1 cellular context compared by ENCODE assay signal in the genomic region with DNA sequence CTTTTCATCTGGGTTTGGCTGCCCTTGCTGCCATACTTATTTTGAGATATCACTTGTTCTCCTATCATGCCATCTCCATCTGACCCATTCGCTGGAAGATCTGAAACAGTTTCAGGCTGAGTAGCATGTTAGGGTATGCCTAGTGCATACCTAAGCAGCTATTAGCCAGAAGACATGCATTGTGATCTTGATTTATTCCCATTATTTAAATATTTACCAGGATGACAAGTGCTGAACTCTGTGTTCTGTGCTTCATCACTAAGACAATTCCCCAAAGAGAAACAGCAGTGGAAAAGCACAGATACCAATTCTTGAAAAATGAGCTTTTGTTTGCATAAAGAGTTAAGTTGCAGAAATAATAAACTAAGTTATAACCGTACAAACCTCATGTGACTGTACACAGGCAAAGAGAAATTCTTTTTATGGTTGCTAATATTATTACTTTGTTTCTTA.
TF ChIP-seq lines count a peak whose summit lies in the region.

No MANE protein-coding gene starts in this region.

TF ChIP-seq in GM23338, 12 proteins besides CTCF, POLR2A, EP300 and RAD21 (continued from another document):
- TF ChIP-seq, protein P1, sequence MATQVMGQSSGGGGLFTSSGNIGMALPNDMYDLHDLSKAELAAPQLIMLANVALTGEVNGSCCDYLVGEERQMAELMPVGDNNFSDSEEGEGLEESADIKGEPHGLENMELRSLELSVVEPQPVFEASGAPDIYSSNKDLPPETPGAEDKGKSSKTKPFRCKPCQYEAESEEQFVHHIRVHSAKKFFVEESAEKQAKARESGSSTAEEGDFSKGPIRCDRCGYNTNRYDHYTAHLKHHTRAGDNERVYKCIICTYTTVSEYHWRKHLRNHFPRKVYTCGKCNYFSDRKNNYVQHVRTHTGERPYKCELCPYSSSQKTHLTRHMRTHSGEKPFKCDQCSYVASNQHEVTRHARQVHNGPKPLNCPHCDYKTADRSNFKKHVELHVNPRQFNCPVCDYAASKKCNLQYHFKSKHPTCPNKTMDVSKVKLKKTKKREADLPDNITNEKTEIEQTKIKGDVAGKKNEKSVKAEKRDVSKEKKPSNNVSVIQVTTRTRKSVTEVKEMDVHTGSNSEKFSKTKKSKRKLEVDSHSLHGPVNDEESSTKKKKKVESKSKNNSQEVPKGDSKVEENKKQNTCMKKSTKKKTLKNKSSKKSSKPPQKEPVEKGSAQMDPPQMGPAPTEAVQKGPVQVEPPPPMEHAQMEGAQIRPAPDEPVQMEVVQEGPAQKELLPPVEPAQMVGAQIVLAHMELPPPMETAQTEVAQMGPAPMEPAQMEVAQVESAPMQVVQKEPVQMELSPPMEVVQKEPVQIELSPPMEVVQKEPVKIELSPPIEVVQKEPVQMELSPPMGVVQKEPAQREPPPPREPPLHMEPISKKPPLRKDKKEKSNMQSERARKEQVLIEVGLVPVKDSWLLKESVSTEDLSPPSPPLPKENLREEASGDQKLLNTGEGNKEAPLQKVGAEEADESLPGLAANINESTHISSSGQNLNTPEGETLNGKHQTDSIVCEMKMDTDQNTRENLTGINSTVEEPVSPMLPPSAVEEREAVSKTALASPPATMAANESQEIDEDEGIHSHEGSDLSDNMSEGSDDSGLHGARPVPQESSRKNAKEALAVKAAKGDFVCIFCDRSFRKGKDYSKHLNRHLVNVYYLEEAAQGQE (IDR thresholded peaks at IDR 0.05; ENCODE audit: unreplicated experiment), result no peak
- TF ChIP-seq, protein P2, sequence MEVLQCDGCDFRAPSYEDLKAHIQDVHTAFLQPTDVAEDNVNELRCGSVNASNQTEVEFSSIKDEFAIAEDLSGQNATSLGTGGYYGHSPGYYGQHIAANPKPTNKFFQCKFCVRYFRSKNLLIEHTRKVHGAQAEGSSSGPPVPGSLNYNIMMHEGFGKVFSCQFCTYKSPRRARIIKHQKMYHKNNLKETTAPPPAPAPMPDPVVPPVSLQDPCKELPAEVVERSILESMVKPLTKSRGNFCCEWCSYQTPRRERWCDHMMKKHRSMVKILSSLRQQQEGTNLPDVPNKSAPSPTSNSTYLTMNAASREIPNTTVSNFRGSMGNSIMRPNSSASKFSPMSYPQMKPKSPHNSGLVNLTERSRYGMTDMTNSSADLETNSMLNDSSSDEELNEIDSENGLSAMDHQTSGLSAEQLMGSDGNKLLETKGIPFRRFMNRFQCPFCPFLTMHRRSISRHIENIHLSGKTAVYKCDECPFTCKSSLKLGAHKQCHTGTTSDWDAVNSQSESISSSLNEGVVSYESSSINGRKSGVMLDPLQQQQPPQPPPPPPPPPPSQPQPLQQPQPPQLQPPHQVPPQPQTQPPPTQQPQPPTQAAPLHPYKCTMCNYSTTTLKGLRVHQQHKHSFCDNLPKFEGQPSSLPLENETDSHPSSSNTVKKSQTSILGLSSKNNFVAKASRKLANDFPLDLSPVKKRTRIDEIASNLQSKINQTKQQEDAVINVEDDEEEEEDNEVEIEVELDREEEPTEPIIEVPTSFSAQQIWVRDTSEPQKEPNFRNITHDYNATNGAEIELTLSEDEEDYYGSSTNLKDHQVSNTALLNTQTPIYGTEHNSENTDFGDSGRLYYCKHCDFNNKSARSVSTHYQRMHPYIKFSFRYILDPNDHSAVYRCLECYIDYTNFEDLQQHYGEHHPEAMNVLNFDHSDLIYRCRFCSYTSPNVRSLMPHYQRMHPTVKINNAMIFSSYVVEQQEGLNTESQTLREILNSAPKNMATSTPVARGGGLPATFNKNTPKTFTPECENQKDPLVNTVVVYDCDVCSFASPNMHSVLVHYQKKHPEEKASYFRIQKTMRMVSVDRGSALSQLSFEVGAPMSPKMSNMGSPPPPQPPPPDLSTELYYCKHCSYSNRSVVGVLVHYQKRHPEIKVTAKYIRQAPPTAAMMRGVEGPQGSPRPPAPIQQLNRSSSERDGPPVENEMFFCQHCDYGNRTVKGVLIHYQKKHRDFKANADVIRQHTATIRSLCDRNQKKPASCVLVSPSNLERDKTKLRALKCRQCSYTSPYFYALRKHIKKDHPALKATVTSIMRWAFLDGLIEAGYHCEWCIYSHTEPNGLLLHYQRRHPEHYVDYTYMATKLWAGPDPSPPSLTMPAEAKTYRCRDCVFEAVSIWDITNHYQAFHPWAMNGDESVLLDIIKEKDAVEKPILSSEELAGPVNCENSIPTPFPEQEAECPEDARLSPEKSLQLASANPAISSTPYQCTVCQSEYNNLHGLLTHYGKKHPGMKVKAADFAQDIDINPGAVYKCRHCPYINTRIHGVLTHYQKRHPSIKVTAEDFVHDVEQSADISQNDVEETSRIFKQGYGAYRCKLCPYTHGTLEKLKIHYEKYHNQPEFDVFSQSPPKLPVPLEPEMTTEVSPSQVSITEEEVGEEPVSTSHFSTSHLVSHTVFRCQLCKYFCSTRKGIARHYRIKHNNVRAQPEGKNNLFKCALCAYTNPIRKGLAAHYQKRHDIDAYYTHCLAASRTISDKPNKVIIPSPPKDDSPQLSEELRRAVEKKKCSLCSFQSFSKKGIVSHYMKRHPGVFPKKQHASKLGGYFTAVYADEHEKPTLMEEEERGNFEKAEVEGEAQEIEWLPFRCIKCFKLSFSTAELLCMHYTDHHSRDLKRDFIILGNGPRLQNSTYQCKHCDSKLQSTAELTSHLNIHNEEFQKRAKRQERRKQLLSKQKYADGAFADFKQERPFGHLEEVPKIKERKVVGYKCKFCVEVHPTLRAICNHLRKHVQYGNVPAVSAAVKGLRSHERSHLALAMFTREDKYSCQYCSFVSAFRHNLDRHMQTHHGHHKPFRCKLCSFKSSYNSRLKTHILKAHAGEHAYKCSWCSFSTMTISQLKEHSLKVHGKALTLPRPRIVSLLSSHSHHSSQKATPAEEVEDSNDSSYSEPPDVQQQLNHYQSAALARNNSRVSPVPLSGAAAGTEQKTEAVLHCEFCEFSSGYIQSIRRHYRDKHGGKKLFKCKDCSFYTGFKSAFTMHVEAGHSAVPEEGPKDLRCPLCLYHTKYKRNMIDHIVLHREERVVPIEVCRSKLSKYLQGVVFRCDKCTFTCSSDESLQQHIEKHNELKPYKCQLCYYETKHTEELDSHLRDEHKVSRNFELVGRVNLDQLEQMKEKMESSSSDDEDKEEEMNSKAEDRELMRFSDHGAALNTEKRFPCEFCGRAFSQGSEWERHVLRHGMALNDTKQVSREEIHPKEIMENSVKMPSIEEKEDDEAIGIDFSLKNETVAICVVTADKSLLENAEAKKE (CRISPR knock-in tag; IDR thresholded peaks at IDR 0.05), result no peak
- TF ChIP-seq NANOG (IDR thresholded peaks at IDR 0.05; ENCODE audit: borderline replicate concordance), result no peak
- TF ChIP-seq ZNF114 (CRISPR knock-in tag; IDR thresholded peaks at IDR 0.05), result no peak
- TF ChIP-seq STAT1 (IDR thresholded peaks at IDR 0.05; ENCODE audit: unreplicated experiment), result no peak
- TF ChIP-seq ZNF331 (CRISPR knock-in tag; IDR thresholded peaks at IDR 0.05; ENCODE audit: low read depth), result no peak
- no peak for TF ChIP-seq CREB1 (CRISPR knock-in tag; IDR thresholded peaks at IDR 0.05; ENCODE audit: low read depth)
